In genomic region chr9:92444841-92445240, GRCh38 we compare ENCODE assay signal across 21 cellular contexts. TPM values are rescaled to one million over a fixed set of nuclear protein-coding genes. Genes with fewer than 3 reads are reported as not detected.
A peak's percentile ranks its signal among the peaks of the same experiment; 100 is the strongest.
DNase-seq lines count a peak whose midpoint lies in the region; ATAC-seq and TF ChIP-seq lines count a peak whose summit lies in the region.
"Had no signal": no experiment of that assay in that cellular context is flagged by ENCODE, and none has a peak within 500 bp of the region (broad histone marks: within the 10 kb centered on the region; RNA-seq: fewer than 3 reads in every experiment).

No MANE protein-coding gene starts in this region.

- no peak overlapping the region for H3K9ac ChIP-seq in neuronal stem cell (ENCODE audit: low read depth, low read length, poor library complexity)

- ATAC-seq in HG02588 (IDR thresholded peaks at IDR 0.05; ENCODE audit: unreplicated experiment): no peak
- ATAC-seq: CD8-positive, alpha-beta T cell; SK-N-SH treated with all-trans-retinoic acid at 6 μM for 48 hours; T-cell had no signal

- POLR2A ChIA-PET in RWPE1 (lab: Yijun Ruan, JAX; ENCODE audit: low non-redundant PET): no interaction called here

- H2AK5ac ChIP-seq in neuronal stem cell (ENCODE audit: low read depth, low read length): no peak overlapping the region

- no peak overlapping the region for H3K4me3 Mint-ChIP-seq in HFFc6
- H3K4me3 Mint-ChIP-seq: CD8-positive, alpha-beta T cell; T-cell had no signal

- no peak overlapping the region for H3K4me2 ChIP-seq in neuronal stem cell (ENCODE audit: insufficient read depth, low read length, poor library complexity, severe bottlenecking)

- no peak overlapping the region for H2BK15ac ChIP-seq in neuronal stem cell (ENCODE audit: low read length)

- no peaks in the 10 kb centered on the region for H3K36me3 Mint-ChIP-seq in HFFc6 (ENCODE audit: low read depth)
- H3K36me3 Mint-ChIP-seq: CD8-positive, alpha-beta T cell; T-cell had no signal

- DNase-seq in NCI-H524 (lab: John Stamatoyannopoulos, UW) (peak; percentile 38 to 83), NCI-H524 treated with DMSO at 0.1 percent for 48 hours (lab: John Stamatoyannopoulos, UW) (no peak), NCI-H1694 (lab: John Stamatoyannopoulos, UW) (peak; percentile 55), NCI-H510A treated with DMSO at 0.1 percent for 48 hours (lab: John Stamatoyannopoulos, UW) (peak; percentile 62), neuronal stem cell (ENCODE audit: low spot score) (no peak), RWPE1 (ENCODE audit: low spot score) (no peak), HFFc6 (no peak)
- DNase-seq: Calu3; CD8-positive, alpha-beta T cell; GOT3; KG1; MV-4-11; NCI-H2029; NCI-H2227 treated with DMSO at 0.1 percent for 48 hours; NCI-H774; SHP77 treated with DMSO at 0.1 percent for 48 hours; T-cell had no signal

- H3K4me1 ChIP-seq in neuronal stem cell (ENCODE audit: control insufficient read depth in 2 of 2, insufficient read depth in 1 of 2, low read depth in 1 of 2, low read length in 2 of 2): no peaks in the 10 kb centered on the region

- H3K18ac ChIP-seq in neuronal stem cell (ENCODE audit: low read length): no peak overlapping the region

- H2BK5ac ChIP-seq in neuronal stem cell (ENCODE audit: low read length): no peak overlapping the region

- H3K4me1 Mint-ChIP-seq in HFFc6 (ENCODE audit: low read depth): peaks cover 15% of the 10 kb centered on the region

- no peaks in the 10 kb centered on the region for H3K9me3 ChIP-seq in neuronal stem cell (replicated peaks in 1 of 2; ENCODE audit: control insufficient read depth in 2 of 2, insufficient read depth in 1 of 2, low read depth in 1 of 2, low read length in 2 of 2)

- no peak overlapping the region for H4K91ac ChIP-seq in neuronal stem cell (ENCODE audit: low read depth, low read length, poor library complexity)

- H3K23ac ChIP-seq in neuronal stem cell (ENCODE audit: low read depth, low read length, poor library complexity): no peak overlapping the region

- H3K14ac ChIP-seq in neuronal stem cell (ENCODE audit: low read length): peak overlapping the region; percentile 56

- no CpG with 5 or more reads among the region's 4 CpGs for WGBS in neuronal stem cell (ENCODE audit: extremely low coverage in 2 of 2, insufficient read length in 2 of 2, insufficient replicate concordance in 1 of 2), 2 donors

- CTCF ChIA-PET in RWPE1 (lab: Yijun Ruan, JAX): interaction anchor here (0.8 kb wide), 1 partner anchor 12 kb away, joined by 7 read pairs; no protein-coding TSS in a partner anchor

- H3K27ac ChIP-seq in neuronal stem cell (replicated peaks; ENCODE audit: low read length): no peak overlapping the region
- no peak overlapping the region for H3K27ac ChIP-seq in RWPE1

- no peak overlapping the region for H2BK12ac ChIP-seq in neuronal stem cell (ENCODE audit: low read length)

- H3K27me3 ChIP-seq in neuronal stem cell (ENCODE audit: control insufficient read depth in 3 of 3, insufficient read depth in 3 of 3, low read depth in 1 of 3, low read length in 3 of 3): no peaks in the 10 kb centered on the region

- no peak overlapping the region for H3K4ac ChIP-seq in neuronal stem cell (ENCODE audit: low read length)

- no peaks in the 10 kb centered on the region for H3K36me3 ChIP-seq in neuronal stem cell (replicated peaks in 1 of 2; ENCODE audit: control insufficient read depth in 2 of 2, insufficient read depth in 2 of 2, low read length in 2 of 2)

- H3K9me3 Mint-ChIP-seq in HFFc6: no peaks in the 10 kb centered on the region
- H3K9me3 Mint-ChIP-seq: CD8-positive, alpha-beta T cell; T-cell had no signal

- H3K27me3 Mint-ChIP-seq in HFFc6 (ENCODE audit: insufficient read depth): peaks cover 5% of the 10 kb centered on the region
- H3K27me3 Mint-ChIP-seq: T-cell had no signal

- no peak overlapping the region for H3K27ac Mint-ChIP-seq in HFFc6
- H3K27ac Mint-ChIP-seq: CD8-positive, alpha-beta T cell; T-cell had no signal

- no peak overlapping the region for H3K4me3 ChIP-seq in neuronal stem cell (ENCODE audit: low read length in 2 of 2)

- TF ChIP-seq CTCF in RWPE1 (conservative IDR thresholded peaks at IDR 0.05; ENCODE audit: low read depth): no peak
- TF ChIP-seq CTCF in HFFc6 (IDR thresholded peaks at IDR 0.05): no peak

- H4K8ac ChIP-seq in neuronal stem cell (ENCODE audit: low read depth, low read length): no peak overlapping the region

- no peak overlapping the region for H2AFZ ChIP-seq in neuronal stem cell (ENCODE audit: low read length)

- no peak overlapping the region for H2BK120ac ChIP-seq in neuronal stem cell (ENCODE audit: low read depth, low read length)

- H3K79me1 ChIP-seq in neuronal stem cell (ENCODE audit: low read depth, low read length): peaks cover 2% of the 10 kb centered on the region

RNA-seq across cellular contexts. Expression of gene OMD, which starts 20.6 kb away (rescaled TPM):
- polyA plus RNA-seq in neuronal stem cell (2013, experiment 1 of 2): not detected
- polyA plus RNA-seq in neuronal stem cell (2013, experiment 2 of 2): not detected
- total RNA-seq in HFFc6 (2021; fragmentation: NEBNext Ultra II Directional; extraction: Animal tissue kit (Norgen Biotek cat#: 25700)): not detected
- total RNA-seq: CD8-positive, alpha-beta T cell; RPMI7951; T-cell had no signal

RNA-seq across cellular contexts. Expression of gene ASPN, which starts 37.5 kb away (rescaled TPM):
- polyA plus RNA-seq in neuronal stem cell (2013, experiment 1 of 2): not detected
- not detected for polyA plus RNA-seq in neuronal stem cell (2013, experiment 2 of 2)
- total RNA-seq in HFFc6 (2021; fragmentation: NEBNext Ultra II Directional; extraction: Animal tissue kit (Norgen Biotek cat#: 25700)): 1 to 10 TPM; 4.0 to 6.7 (median 4.6) TPM
- total RNA-seq: Calu3; CD8-positive, alpha-beta T cell; T-cell had no signal

RNA-seq across cellular contexts. Expression of gene OGN, which starts 40.5 kb away (rescaled TPM):
- polyA plus RNA-seq in neuronal stem cell (2013, experiment 1 of 2): not detected
- not detected for polyA plus RNA-seq in neuronal stem cell (2013, experiment 2 of 2)
- under 1 TPM in 1 of 6 experiments, not detected in 5; 0.12 TPM for total RNA-seq in HFFc6 (2021; fragmentation: NEBNext Ultra II Directional; extraction: Animal tissue kit (Norgen Biotek cat#: 25700))
- total RNA-seq: Calu3; CD8-positive, alpha-beta T cell; RPMI7951 had no signal
- polyA plus RNA-seq: BJ had no signal

Comparison
In these comparisons a context has a peak if more than half of its experiments do, and no peak if none do; other contexts are left out.
1. DNase-seq: peak in NCI-H524 (2 of 2), NCI-H1694 (single experiment) and NCI-H510A treated with DMSO at 0.1 percent for 48 hours (single experiment); none in NCI-H524 treated with DMSO at 0.1 percent for 48 hours (single experiment), neuronal stem cell (single experiment), RWPE1 (single experiment) and HFFc6 (single experiment).